ENCODE assay signal across 8 cellular contexts in the genomic region with DNA sequence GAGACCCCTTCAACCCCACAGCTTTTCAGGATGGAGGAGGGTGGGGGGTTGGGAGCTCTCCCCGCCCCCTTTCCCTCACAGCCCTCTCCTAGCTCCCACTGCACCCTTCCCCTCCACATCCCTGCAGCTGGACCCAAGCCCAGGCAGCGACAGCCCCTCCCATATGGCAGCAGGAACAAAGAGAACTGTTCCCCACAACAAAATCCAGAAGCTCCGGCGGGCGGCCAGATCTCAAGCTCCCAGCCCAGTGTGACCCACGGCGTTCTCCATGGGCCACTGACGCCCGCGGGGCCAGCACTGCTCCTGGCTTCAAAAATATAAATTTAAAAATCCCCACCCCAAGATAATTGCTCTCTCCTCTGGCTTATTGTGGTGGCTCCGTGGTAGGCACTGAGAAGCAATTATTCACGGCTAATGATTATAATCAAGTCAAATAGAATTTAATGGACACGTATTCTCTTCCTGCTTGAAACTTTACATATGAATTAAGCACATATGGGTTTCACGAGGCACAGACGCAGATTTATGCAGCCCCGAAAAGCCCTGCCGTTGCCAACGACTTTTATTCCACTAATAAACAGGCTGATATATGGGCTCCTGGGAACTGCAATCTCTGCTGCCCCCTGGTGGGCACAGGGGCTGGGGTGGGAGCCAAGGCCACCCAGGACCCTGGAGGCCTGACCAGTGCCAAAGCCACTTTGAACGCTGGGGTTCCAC. TPM values are rescaled to one million over a fixed set of nuclear protein-coding genes. Genes with fewer than 3 reads are reported as not detected.
DNase-seq lines count a peak whose midpoint lies in the region; ATAC-seq and TF ChIP-seq lines count a peak whose summit lies in the region.

No MANE protein-coding gene starts in this region.

- TF ChIP-seq CTCF in left ventricle myocardium inferior (IDR thresholded peaks at IDR 0.05; ENCODE audit: borderline replicate concordance): peak; percentile 97
- TF ChIP-seq CTCF in vagina (IDR thresholded peaks at IDR 0.05): peak; percentile 91 to 97 (median 96)

- H3K27me3 ChIP-seq in left ventricle myocardium inferior (ENCODE audit: low read depth) (no peaks in the 10 kb centered on the region), rectal smooth muscle tissue (ENCODE audit: control insufficient read depth, insufficient read depth, low read length) (no peaks in the 10 kb centered on the region), vagina (no peaks in the 10 kb centered on the region)

- H3K4me1 Mint-ChIP-seq in T-helper 2 cell treated with Interferon-gamma antibody and Interleukin-4, amounts not matched to agents 5 μg/mL and 100 μg/mL, for 36 hours (ENCODE audit: low read depth): peaks cover 15% of the 10 kb centered on the region

- H3K4me3 ChIP-seq in left ventricle myocardium inferior (peak overlapping the region; percentile 56), rectal smooth muscle tissue (ENCODE audit: low read length) (peak overlapping the region; percentile 28), vagina (peak overlapping the region; percentile 12 to 34)

- no peaks in the 10 kb centered on the region for H3K9me3 Mint-ChIP-seq in T-helper 2 cell treated with Interferon-gamma antibody and Interleukin-4, amounts not matched to agents 5 μg/mL and 100 μg/mL, for 36 hours

- H3K9me3 ChIP-seq in left ventricle myocardium inferior (replicated peaks): no peaks in the 10 kb centered on the region
- no peaks in the 10 kb centered on the region for H3K9me3 ChIP-seq in vagina

- H3K27me3 Mint-ChIP-seq in T-helper 2 cell treated with Interferon-gamma antibody and Interleukin-4, amounts not matched to agents 5 μg/mL and 100 μg/mL, for 36 hours (ENCODE audit: low read depth): no peaks in the 10 kb centered on the region

- H3K4me3 Mint-ChIP-seq in T-helper 2 cell treated with Interferon-gamma antibody and Interleukin-4, amounts not matched to agents 5 μg/mL and 100 μg/mL, for 36 hours: no peak overlapping the region

- peaks cover 5% of the 10 kb centered on the region for H3K36me3 ChIP-seq in left ventricle myocardium inferior
- no peaks in the 10 kb centered on the region for H3K36me3 ChIP-seq in rectal smooth muscle tissue (ENCODE audit: control insufficient read depth, insufficient read depth, low read length)
- H3K36me3 ChIP-seq in vagina: no peaks in the 10 kb centered on the region

- H3K27ac Mint-ChIP-seq in T-helper 2 cell treated with Interferon-gamma antibody and Interleukin-4, amounts not matched to agents 5 μg/mL and 100 μg/mL, for 36 hours: no peak overlapping the region

- no peak for ATAC-seq in HG02588 (IDR thresholded peaks at IDR 0.05; ENCODE audit: unreplicated experiment)

- H3K27ac ChIP-seq in left ventricle myocardium inferior (replicated peaks) (peak overlapping the region; percentile 88), rectal smooth muscle tissue (ENCODE audit: low read depth, low read length) (peak overlapping the region; percentile 88), vagina (peak overlapping the region; percentile 69)

- H3K9ac ChIP-seq in rectal smooth muscle tissue (ENCODE audit: low read length): no peak overlapping the region

- intact Hi-C loops in left ventricle myocardium inferior (cut with micrococcal nuclease): loop anchor here (5.0 kb wide), 1 partner anchor 146 kb away; no protein-coding TSS in a partner anchor
- intact Hi-C loops in vagina (cut with DNase I): loop anchor here (1.0 kb wide), 1 partner anchor 148 kb away; no protein-coding TSS in a partner anchor

- peaks cover 65% of the 10 kb centered on the region for H3K4me1 ChIP-seq in left ventricle myocardium inferior
- peaks cover 13% of the 10 kb centered on the region for H3K4me1 ChIP-seq in rectal smooth muscle tissue (ENCODE audit: control insufficient read depth, insufficient read depth, low read length)
- H3K4me1 ChIP-seq in vagina: peaks cover 25% of the 10 kb centered on the region

- no peak for TF ChIP-seq POLR2A in vagina (IDR thresholded peaks at IDR 0.05)

- no peaks in the 10 kb centered on the region for H3K36me3 Mint-ChIP-seq in T-helper 2 cell treated with Interferon-gamma antibody and Interleukin-4, amounts not matched to agents 5 μg/mL and 100 μg/mL, for 36 hours (ENCODE audit: low read depth)

- DNase-seq in EL (peak; percentile 70), NCI-H1048 (lab: John Stamatoyannopoulos, UW) (peak; percentile 43), amygdala (lab: John Stamatoyannopoulos, UW) (peak; percentile 42 to 94 (median 81)), left ventricle myocardium inferior (peak; percentile 88), vagina (ENCODE audit: extremely low spot score in 2 of 2) (no peak)
- DNase-seq in T-helper 2 cell treated with Interferon-gamma antibody and Interleukin-4, amounts not matched to agents 5 μg/mL and 100 μg/mL, for 36 hours (ENCODE audit: low spot score): peak; percentile 48

RNA-seq across cellular contexts. Expression of a gene that starts 17.6 kb away (rescaled TPM):
- total RNA-seq in left ventricle myocardium inferior (127 TPM), vagina (61.4 TPM)

RNA-seq across cellular contexts. Expression of a gene that starts 37.6 kb away (rescaled TPM):
- total RNA-seq in left ventricle myocardium inferior (97.4 TPM), vagina (91.3 TPM)

RNA-seq across cellular contexts. Expression of a gene that starts 58.2 kb away (rescaled TPM):
- 5.4 TPM for total RNA-seq in left ventricle myocardium inferior
- 24.3 TPM for total RNA-seq in vagina

Comparison
In these comparisons a context has a peak if more than half of its experiments do, and no peak if none do; other contexts are left out.
1. DNase-seq: peak in EL (single experiment), NCI-H1048 (single experiment), T-helper 2 cell treated with Interferon-gamma antibody and Interleukin-4, amounts not matched to agents 5 μg/mL and 100 μg/mL, for 36 hours (single experiment), amygdala (56 of 56) and left ventricle myocardium inferior (single experiment); none in vagina (0 of 2).
2. Peak in every context shown above with its lines, with median percentiles within 50 percentile points of each other: H3K27ac ChIP-seq and H3K4me3 ChIP-seq.